Comparison of ENCODE assay signal across 19 cellular contexts in the genomic region with DNA sequence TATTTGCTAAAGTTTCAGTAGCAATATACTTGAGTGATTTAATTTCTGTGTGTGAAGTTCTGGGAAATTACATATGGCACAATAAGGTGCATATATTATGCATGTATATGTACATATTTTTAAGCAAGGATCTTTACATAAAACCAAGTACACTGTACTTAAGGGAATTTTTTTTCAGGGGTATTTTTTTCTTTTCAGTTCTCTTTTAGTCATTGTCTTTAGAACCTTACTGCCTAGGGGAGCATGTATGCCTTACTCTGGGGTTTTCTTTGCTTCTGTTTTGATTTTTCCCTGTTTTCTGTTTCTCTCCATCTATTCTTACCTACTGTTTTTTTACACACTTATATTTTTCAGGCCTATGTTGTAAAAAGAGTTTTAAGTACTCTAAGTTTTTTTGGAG. TPM values are rescaled to one million over a fixed set of nuclear protein-coding genes. Genes with fewer than 3 reads are reported as not detected.
DNase-seq lines count a peak whose midpoint lies in the region; ATAC-seq and TF ChIP-seq lines count a peak whose summit lies in the region.
"Had no signal": no experiment of that assay in that cellular context is flagged by ENCODE, and none has a peak within 500 bp of the region (broad histone marks: within the 10 kb centered on the region; RNA-seq: fewer than 3 reads in every experiment).

No MANE protein-coding gene starts in this region.

- H3K9me3 ChIP-seq in colonic mucosa, result no peaks in the 10 kb centered on the region
- H3K9me3 ChIP-seq: neutrophil, right atrium auricular region had no signal

- no peak for TF ChIP-seq CTCF in colonic mucosa (IDR thresholded peaks at IDR 0.05)
- no peak for TF ChIP-seq CTCF in GM13976 (IDR thresholded peaks at IDR 0.05; ENCODE audit: borderline replicate concordance, control extremely low read depth, extremely low read depth, insufficient read depth, missing control alignments)

- H3K36me3 ChIP-seq in colonic mucosa, result no peaks in the 10 kb centered on the region
- H3K36me3 ChIP-seq: neutrophil, right atrium auricular region had no signal

- H3K4me1 ChIP-seq in colonic mucosa, result no peaks in the 10 kb centered on the region

- H3K27me3 ChIP-seq in colonic mucosa, result no peaks in the 10 kb centered on the region
- H3K27me3 ChIP-seq: neutrophil, right atrium auricular region had no signal

- H3K4me3 ChIP-seq in colonic mucosa, result no peak overlapping the region
- H3K4me3 ChIP-seq: right atrium auricular region had no signal

- intact Hi-C loops in colonic mucosa (cut with DNase I), result no loop called here

- DNase-seq in colonic mucosa (no peak), GM13976 (ENCODE audit: low spot score) (no peak), GDM1 (lab: John Stamatoyannopoulos, UW) (no peak), ecto neural progenitor cell (ENCODE audit: low spot score) (no peak)
- DNase-seq: activated naive CD4-positive, alpha-beta T cell treated with anti-CD3 and anti-CD28 coated beads, Interleukin-2, amount 10 ng/mL, durations not matched to agents 7 days and 5 days; CD4-positive, alpha-beta memory T cell; dermis blood vessel endothelial cell; H7; kidney; NCI-H2107; NCI-H69; WERI-Rb-1 had no signal

- in situ Hi-C loops in GM13976 (cut with MboI; ENCODE audit: low sequenced_read_pairs, unreplicated experiment), result loop anchor here (25.0 kb wide), 1 partner anchor 546 kb away; no protein-coding TSS in a partner anchor

- H3K27ac ChIP-seq in colonic mucosa, result no peak overlapping the region
- H3K27ac ChIP-seq: neutrophil, right atrium auricular region, WERI-Rb-1 had no signal

- ATAC-seq in GM18502 (IDR thresholded peaks at IDR 0.05; ENCODE audit: poor library complexity, unreplicated experiment) (peak; percentile 63), GM19463 (IDR thresholded peaks at IDR 0.05; ENCODE audit: unreplicated experiment) (peak; percentile 54), HG02623 (IDR thresholded peaks at IDR 0.05; ENCODE audit: unreplicated experiment) (peak; percentile 59), HG03439 (IDR thresholded peaks at IDR 0.05; ENCODE audit: unreplicated experiment) (peak; percentile 47)
- ATAC-seq: Panc1 had no signal

- no peak overlapping the region for H3K9ac ChIP-seq in colonic mucosa (ENCODE audit: low read depth in 2 of 2, low read length in 2 of 2)

RNA-seq across cellular contexts. Expression of gene RAP2A, which starts 7.4 kb away (rescaled TPM):
- total RNA-seq in colonic mucosa, result 10 to 100 TPM; 35.9 to 38.2 TPM
